ENCODE assay signal across 27 cellular contexts in genomic region chr2:59741840-59742239, GRCh38.
"Had no signal": no experiment of that assay in that cellular context is flagged by ENCODE, and none has a peak within 500 bp of the region (broad histone marks: within the 10 kb centered on the region; RNA-seq: fewer than 3 reads in every experiment).

No MANE protein-coding gene starts in this region.

- H3K9ac ChIP-seq: neural progenitor cell, parathyroid adenoma had no signal

- ATAC-seq: naive thymus-derived CD4-positive, alpha-beta T cell; natural killer cell; psoas muscle; right cardiac atrium; sciatic nerve; stimulated activated effector memory CD8-positive, alpha-beta T cell treated with anti-CD3 and anti-CD28 coated beads, Interleukin-12 subunit alpha, Interleukin-12 subunit beta, amount 100 ng/mL, for 72 hours; stimulated activated naive B cell treated with anti-CD40 and anti-IgM and Interleukin-4, amounts not matched to agents 10 μg/mL and 1 μg/mL and 100 μg/mL, for 72 hours; upper lobe of right lung had no signal

- H3K27ac ChIP-seq: neural progenitor cell, ovary, parathyroid adenoma, psoas muscle, skin epidermis, spleen, stomach, suprapubic skin, testis, tibial artery, transverse colon, upper lobe of right lung, uterus had no signal

- H3K9me3 ChIP-seq: ovary, psoas muscle, spleen, stomach, suprapubic skin, testis, tibial artery, transverse colon, upper lobe of right lung, uterus had no signal

- H3K4me3 ChIP-seq: neural progenitor cell, ovary, psoas muscle, skin epidermis, smooth muscle cell, spleen, stomach, suprapubic skin, testis, tibial artery, transverse colon, upper lobe of right lung, uterus had no signal

- H3K4me2 ChIP-seq: neural progenitor cell, smooth muscle cell had no signal

- H2AFZ ChIP-seq: neural progenitor cell, parathyroid adenoma had no signal

- DNase-seq: naive thymus-derived CD4-positive, alpha-beta T cell; natural killer cell; occipital lobe; ovary; posterior cingulate gyrus; psoas muscle; right cardiac atrium; spleen; stimulated activated CD4-positive, alpha-beta T cell treated with anti-CD3 and anti-CD28 coated beads, Interleukin-12 subunit alpha, Interleukin-12 subunit beta, amount 100 ng/mL, for 4 hours; stimulated activated CD4-positive, alpha-beta T cell treated with anti-CD3 and anti-CD28 coated beads, Interleukin-1b, Interleukin-23, amount 100 ng/mL, for 48 hours; stimulated activated CD4-positive, alpha-beta T cell treated with anti-CD3 and anti-CD28 coated beads, Interleukin-4, amount 100 ng/mL, for 1 hour; stimulated activated CD4-positive, alpha-beta T cell treated with anti-CD3 and anti-CD28 coated beads, Interleukin-4, amount 100 ng/mL, for 4 hours; stimulated activated naive B cell treated with anti-CD40 and anti-IgM and Interleukin-4, amounts not matched to agents 10 μg/mL and 1 μg/mL and 100 μg/mL, for 72 hours; stimulated activated naive CD4-positive, alpha-beta T cell treated with Interleukin-2 at 50 U/mL for 16 hours; stomach; testis; tibial artery; transverse colon; upper lobe of right lung; uterus had no signal

- H3K79me2 ChIP-seq: parathyroid adenoma had no signal

- H3K4me1 ChIP-seq: neural progenitor cell, parathyroid adenoma, psoas muscle, spleen, stomach, suprapubic skin, testis, tibial artery, transverse colon, upper lobe of right lung, uterus had no signal

- H3K27me3 ChIP-seq: neural progenitor cell, ovary, spleen, stomach, suprapubic skin, testis, tibial artery, transverse colon, upper lobe of right lung, uterus had no signal

- H3K36me3 ChIP-seq: neural progenitor cell, ovary, spleen, stomach, suprapubic skin, tibial artery, transverse colon, upper lobe of right lung, uterus had no signal
